Comparison of ENCODE assay signal across 8 cellular contexts in the genomic region with DNA sequence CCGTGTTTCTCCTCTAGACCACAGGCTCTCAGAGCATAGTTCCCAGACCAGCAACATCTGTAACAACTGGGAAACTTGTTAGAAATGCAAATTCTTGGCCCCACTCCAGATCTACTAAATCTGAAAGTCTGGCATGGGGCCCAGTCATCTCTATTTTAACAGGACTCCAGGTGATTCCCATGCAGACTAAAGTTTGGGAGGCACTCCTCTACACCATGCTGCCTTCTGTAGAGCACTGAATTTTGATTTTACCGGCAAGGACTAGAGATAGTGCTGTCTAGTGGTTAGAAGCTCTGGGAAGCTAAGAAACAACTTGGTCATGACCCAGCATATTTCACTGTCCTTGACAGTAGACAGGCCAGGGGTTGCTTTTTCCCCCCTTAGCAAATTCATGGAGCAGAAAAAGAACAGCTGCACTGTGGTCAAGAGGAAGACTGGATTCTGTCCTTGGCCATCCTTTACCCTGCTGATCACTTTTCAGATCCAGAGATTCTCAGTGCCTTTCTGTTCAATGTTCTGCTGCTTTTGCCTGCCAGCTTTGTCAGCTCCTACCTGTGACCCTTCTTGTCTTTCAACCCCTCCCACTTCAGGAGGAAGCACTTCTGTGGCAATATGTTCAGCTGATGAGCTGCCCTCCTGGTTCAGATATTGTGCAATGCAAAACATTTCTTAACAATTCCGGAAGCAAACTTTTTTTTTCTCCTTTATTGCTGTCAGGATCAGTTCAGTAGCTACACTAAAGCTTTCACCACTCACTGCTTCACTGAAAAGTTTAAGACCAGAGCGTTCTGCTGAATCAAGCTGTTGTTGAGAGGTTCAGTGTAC.
DNase-seq lines count a peak whose midpoint lies in the region; ATAC-seq lines count a peak whose summit lies in the region.

No MANE protein-coding gene starts in this region.

- DNase-seq in DMS53 (lab: John Stamatoyannopoulos, UW) (peak; percentile 42), DMS53 treated with DMSO at 0.1 percent for 48 hours (lab: John Stamatoyannopoulos, UW; ENCODE audit: unreplicated experiment) (no peak), RPMI7951 (ENCODE audit: low read depth) (peak; percentile 37), fibroblast of the conjunctiva (ENCODE audit: low read depth) (peak; percentile 61), DMS114 treated with DMSO at 0.1 percent for 48 hours (lab: John Stamatoyannopoulos, UW; ENCODE audit: unreplicated experiment) (no peak)

- no peaks in the 10 kb centered on the region for H3K9me3 ChIP-seq in skeletal muscle satellite cell (replicated peaks; ENCODE audit: low read length)

- ATAC-seq in HG03039 (IDR thresholded peaks at IDR 0.05; ENCODE audit: unreplicated experiment) (peak; percentile 41), HG02885 (IDR thresholded peaks at IDR 0.05; ENCODE audit: poor library complexity, unreplicated experiment) (no peak)

- H3K4me2 ChIP-seq in skeletal muscle satellite cell (ENCODE audit: low read length) = peak overlapping the region; percentile 29

- H3K27me3 ChIP-seq in skeletal muscle satellite cell (ENCODE audit: control insufficient read depth, insufficient read depth, low read length) = no peaks in the 10 kb centered on the region

- no peak overlapping the region for H3K4me3 ChIP-seq in skeletal muscle satellite cell (ENCODE audit: low read length)

- peaks cover 21% of the 10 kb centered on the region for H3K4me1 ChIP-seq in skeletal muscle satellite cell (ENCODE audit: control insufficient read depth, insufficient read depth, low read length)

- no peaks in the 10 kb centered on the region for H3K36me3 ChIP-seq in skeletal muscle satellite cell (ENCODE audit: insufficient read depth, low read length)

- no peak overlapping the region for H3K9ac ChIP-seq in skeletal muscle satellite cell (ENCODE audit: low read depth, low read length)

Comparison
In these comparisons a context has a peak if more than half of its experiments do, and no peak if none do; other contexts are left out.
1. DNase-seq: peak in DMS53 (single experiment), RPMI7951 (single experiment) and fibroblast of the conjunctiva (single experiment); none in DMS53 treated with DMSO at 0.1 percent for 48 hours (single experiment) and DMS114 treated with DMSO at 0.1 percent for 48 hours (single experiment).